ENCODE assay signal across 31 cellular contexts in the genomic region with DNA sequence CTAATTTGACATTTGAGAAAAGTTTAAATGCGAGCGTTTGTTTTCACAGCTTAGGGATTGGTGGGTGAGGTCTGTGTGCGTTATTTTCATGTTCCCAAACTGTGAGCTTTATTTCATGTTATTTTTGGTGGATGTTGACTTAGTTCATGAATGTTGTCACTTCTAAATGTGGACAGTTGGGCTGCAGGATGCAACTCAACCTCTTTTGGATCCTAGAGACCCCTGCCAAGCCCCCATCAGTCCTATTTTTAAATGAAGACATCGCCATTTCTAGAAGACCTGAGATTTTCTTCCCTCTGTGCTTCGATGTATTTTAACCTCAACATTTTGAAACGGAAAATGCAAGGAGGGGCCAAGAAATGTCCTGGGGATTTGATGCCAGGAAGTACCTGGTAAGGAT.
"Had no signal": no experiment of that assay in that cellular context is flagged by ENCODE, and none has a peak within 500 bp of the region (broad histone marks: within the 10 kb centered on the region; RNA-seq: fewer than 3 reads in every experiment).

No MANE protein-coding gene starts in this region.

- H3K27me3 Mint-ChIP-seq: activated CD4-positive, alpha-beta memory T cell treated with anti-CD3 and anti-CD28 coated beads for 36 hours; activated CD4-positive, alpha-beta T cell treated with anti-CD3 and anti-CD28 coated beads for 36 hours; activated CD4-positive, alpha-beta T cell treated with anti-CD3 and anti-CD28 coated beads, Interleukin-2, amount 10 ng/mL, durations not matched to agents 24 days and 14 days; activated CD8-positive, alpha-beta memory T cell treated with anti-CD3 and anti-CD28 coated beads, Interleukin-2, amount 10 ng/mL, durations not matched to agents 7 days and 5 days; activated naive CD4-positive, alpha-beta T cell treated with anti-CD3 and anti-CD28 coated beads, Interleukin-2, amount 10 ng/mL, durations not matched to agents 7 days and 5 days; activated naive CD8-positive, alpha-beta T cell treated with anti-CD3 and anti-CD28 coated beads, Interleukin-2, amount 10 ng/mL, durations not matched to agents 7 days and 5 days; effector memory CD8-positive, alpha-beta T cell had no signal

- H3K4me3 ChIP-seq: esophagus muscularis mucosa, gastrocnemius medialis, heart left ventricle had no signal

- ATAC-seq: activated CD4-positive, alpha-beta T cell treated with anti-CD3 and anti-CD28 coated beads for 36 hours; activated CD8-positive, alpha-beta memory T cell treated with anti-CD3 and anti-CD28 coated beads, Interleukin-2, amount 10 ng/mL, durations not matched to agents 7 days and 5 days; activated CD8-positive, alpha-beta T cell treated with anti-CD3 and anti-CD28 coated beads, Interleukin-2, amount 10 ng/mL, durations not matched to agents 7 days and 5 days; activated naive CD4-positive, alpha-beta T cell treated with anti-CD3 and anti-CD28 coated beads, Interleukin-2, amount 50 U/mL, for 72 hours; activated T-cell treated with anti-CD3 and anti-CD28 coated beads, Interleukin-2, amount 50 U/mL, for 72 hours; effector memory CD8-positive, alpha-beta T cell; foreskin keratinocyte; gastrocnemius medialis; heart left ventricle had no signal

- H3K36me3 ChIP-seq: brain microvascular endothelial cell, gastrocnemius medialis had no signal

- H3K4me1 Mint-ChIP-seq: activated CD4-positive, alpha-beta T cell treated with anti-CD3 and anti-CD28 coated beads for 36 hours; activated CD4-positive, alpha-beta T cell treated with anti-CD3 and anti-CD28 coated beads, Interleukin-2, amount 10 ng/mL, durations not matched to agents 24 days and 14 days; activated CD8-positive, alpha-beta memory T cell treated with anti-CD3 and anti-CD28 coated beads, Interleukin-2, amount 10 ng/mL, durations not matched to agents 7 days and 5 days; activated naive CD4-positive, alpha-beta T cell treated with anti-CD3 and anti-CD28 coated beads, Interleukin-2, amount 10 ng/mL, durations not matched to agents 7 days and 5 days; activated naive CD8-positive, alpha-beta T cell treated with anti-CD3 and anti-CD28 coated beads, Interleukin-2, amount 10 ng/mL, durations not matched to agents 7 days and 5 days had no signal

- FAIRE-seq: astrocyte, colon had no signal

- H3K27ac Mint-ChIP-seq: activated CD4-positive, alpha-beta memory T cell treated with anti-CD3 and anti-CD28 coated beads for 36 hours; activated CD4-positive, alpha-beta T cell treated with anti-CD3 and anti-CD28 coated beads for 36 hours; activated CD4-positive, alpha-beta T cell treated with anti-CD3 and anti-CD28 coated beads, Interleukin-2, amount 10 ng/mL, durations not matched to agents 24 days and 14 days; activated CD8-positive, alpha-beta memory T cell treated with anti-CD3 and anti-CD28 coated beads, Interleukin-2, amount 10 ng/mL, durations not matched to agents 7 days and 5 days; activated CD8-positive, alpha-beta T cell treated with anti-CD3 and anti-CD28 coated beads, Interleukin-2, amount 10 ng/mL, durations not matched to agents 7 days and 5 days; activated naive CD4-positive, alpha-beta T cell treated with anti-CD3 and anti-CD28 coated beads, Interleukin-2, amount 10 ng/mL, durations not matched to agents 7 days and 5 days; activated naive CD8-positive, alpha-beta T cell treated with anti-CD3 and anti-CD28 coated beads, Interleukin-2, amount 10 ng/mL, durations not matched to agents 7 days and 5 days; activated T-cell treated with anti-CD3 and anti-CD28 coated beads, Interleukin-2, amount 50 U/mL, for 72 hours; effector memory CD8-positive, alpha-beta T cell had no signal

- H3K4me1 ChIP-seq: esophagus muscularis mucosa, foreskin keratinocyte, gastrocnemius medialis, heart left ventricle had no signal

- H3K27me3 ChIP-seq: brain microvascular endothelial cell, esophagus muscularis mucosa, foreskin keratinocyte, gastrocnemius medialis, heart left ventricle had no signal

- H3K4me3 Mint-ChIP-seq: activated CD4-positive, alpha-beta memory T cell treated with anti-CD3 and anti-CD28 coated beads for 36 hours; activated CD4-positive, alpha-beta T cell treated with anti-CD3 and anti-CD28 coated beads for 36 hours; activated CD4-positive, alpha-beta T cell treated with anti-CD3 and anti-CD28 coated beads, Interleukin-2, amount 10 ng/mL, durations not matched to agents 24 days and 14 days; activated CD8-positive, alpha-beta memory T cell treated with anti-CD3 and anti-CD28 coated beads, Interleukin-2, amount 10 ng/mL, durations not matched to agents 7 days and 5 days; activated CD8-positive, alpha-beta T cell treated with anti-CD3 and anti-CD28 coated beads, Interleukin-2, amount 10 ng/mL, durations not matched to agents 7 days and 5 days; activated naive CD4-positive, alpha-beta T cell treated with anti-CD3 and anti-CD28 coated beads, Interleukin-2, amount 10 ng/mL, durations not matched to agents 7 days and 5 days; activated naive CD8-positive, alpha-beta T cell treated with anti-CD3 and anti-CD28 coated beads, Interleukin-2, amount 10 ng/mL, durations not matched to agents 7 days and 5 days; activated T-cell treated with anti-CD3 and anti-CD28 coated beads, Interleukin-2, amount 50 U/mL, for 72 hours; effector memory CD8-positive, alpha-beta T cell had no signal

- H3K27ac ChIP-seq: brain microvascular endothelial cell, esophagus muscularis mucosa, foreskin keratinocyte, gastrocnemius medialis, heart left ventricle had no signal

- H3K9me3 ChIP-seq: esophagus muscularis mucosa, gastrocnemius medialis, heart left ventricle had no signal

- H3K9me3 Mint-ChIP-seq: activated CD4-positive, alpha-beta memory T cell treated with anti-CD3 and anti-CD28 coated beads for 36 hours; activated CD4-positive, alpha-beta T cell treated with anti-CD3 and anti-CD28 coated beads, Interleukin-2, amount 10 ng/mL, durations not matched to agents 24 days and 14 days; activated naive CD4-positive, alpha-beta T cell treated with anti-CD3 and anti-CD28 coated beads, Interleukin-2, amount 10 ng/mL, durations not matched to agents 7 days and 5 days; activated naive CD4-positive, alpha-beta T cell treated with anti-CD3 and anti-CD28 coated beads, Interleukin-2, amount 50 U/mL, for 72 hours; activated naive CD8-positive, alpha-beta T cell treated with anti-CD3 and anti-CD28 coated beads, Interleukin-2, amount 10 ng/mL, durations not matched to agents 7 days and 5 days; effector memory CD8-positive, alpha-beta T cell had no signal

- DNase-seq: activated CD4-positive, alpha-beta memory T cell treated with anti-CD3 and anti-CD28 coated beads for 36 hours; activated CD4-positive, alpha-beta T cell treated with anti-CD3 and anti-CD28 coated beads for 36 hours; activated CD4-positive, alpha-beta T cell treated with anti-CD3 and anti-CD28 coated beads, Interleukin-2, amount 10 ng/mL, durations not matched to agents 24 days and 14 days; activated CD4-positive, CD25-positive, alpha-beta regulatory T cell; activated CD4-positive, CD25-positive, alpha-beta regulatory T cell treated with anti-CD3 and anti-CD28 coated beads, Interleukin-2, amount 50 U/mL, for 72 hours; activated CD8-positive, alpha-beta memory T cell treated with anti-CD3 and anti-CD28 coated beads, Interleukin-2, amount 10 ng/mL, durations not matched to agents 7 days and 5 days; activated CD8-positive, alpha-beta memory T cell treated with anti-CD3 and anti-CD28 coated beads, Interleukin-2, amount 50 U/mL, for 4 hours; activated CD8-positive, alpha-beta T cell treated with anti-CD3 and anti-CD28 coated beads, Interleukin-2, amount 10 ng/mL, durations not matched to agents 7 days and 5 days; activated gamma-delta T cell; activated naive CD4-positive, alpha-beta T cell; activated naive CD4-positive, alpha-beta T cell treated with anti-CD3 and anti-CD28 coated beads, Interleukin-2, amount 10 ng/mL, durations not matched to agents 7 days and 5 days; activated naive CD8-positive, alpha-beta T cell treated with anti-CD3 and anti-CD28 coated beads, Interleukin-2, amount 10 ng/mL, durations not matched to agents 7 days and 5 days; activated T-cell treated with anti-CD3 and anti-CD28 coated beads, Interleukin-2, amount 50 U/mL, for 1 hour; activated T-cell treated with anti-CD3 and anti-CD28 coated beads, Interleukin-2, amount 50 U/mL, for 72 hours; anterior cingulate cortex; brain microvascular endothelial cell; caudate nucleus; cortex of kidney; dermis blood vessel endothelial cell; effector CD4-positive, alpha-beta T cell; effector memory CD8-positive, alpha-beta T cell; erythroblast; foreskin keratinocyte; gastrocnemius medialis; glutamatergic neuron; heart left ventricle; T-helper 2 cell had no signal
